Comparison of ENCODE assay signal across 16 cellular contexts in the genomic region with DNA sequence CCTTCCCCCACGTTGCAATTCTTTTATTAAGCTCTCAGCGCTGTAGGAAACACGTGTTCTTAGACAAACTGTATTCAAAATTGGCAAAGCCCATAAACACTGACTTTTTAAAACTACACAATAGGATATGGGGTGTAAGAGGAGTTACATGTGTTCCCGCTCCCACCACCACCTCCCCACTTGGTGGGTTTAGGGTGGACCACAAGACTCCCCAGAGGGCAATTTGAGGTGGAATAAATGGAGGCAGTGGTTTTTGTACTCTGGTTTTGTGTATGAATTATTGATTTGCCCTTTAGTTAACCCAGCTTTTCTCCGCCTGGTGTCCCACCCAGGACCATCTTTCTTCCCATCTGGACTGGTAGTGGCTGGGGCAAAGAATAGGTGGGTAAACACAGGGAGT. TPM values are rescaled to one million over a fixed set of nuclear protein-coding genes. Genes with fewer than 3 reads are reported as not detected.
"Had no signal": no experiment of that assay in that cellular context is flagged by ENCODE, and none has a peak within 500 bp of the region (broad histone marks: within the 10 kb centered on the region; RNA-seq: fewer than 3 reads in every experiment).

No MANE protein-coding gene starts in this region.

- H3K4me3 Mint-ChIP-seq: activated B cell treated with CpG ODN at 0.5 μM for 24 hours; activated CD4-positive, alpha-beta memory T cell treated with anti-CD3 and anti-CD28 coated beads for 36 hours; endodermal cell; nephron; stimulated activated naive CD8-positive, alpha-beta T cell treated with anti-CD3 and anti-CD28 coated beads, Interleukin-15, Interleukin-2, amounts not matched to agents 100 ng/mL and 50 ng/mL, for 24 hours had no signal

- H3K27me3 Mint-ChIP-seq: activated B cell treated with CpG ODN at 0.5 μM for 24 hours; activated CD4-positive, alpha-beta memory T cell treated with anti-CD3 and anti-CD28 coated beads for 36 hours; stimulated activated naive CD8-positive, alpha-beta T cell treated with anti-CD3 and anti-CD28 coated beads, Interleukin-15, Interleukin-2, amounts not matched to agents 100 ng/mL and 50 ng/mL, for 24 hours had no signal

- H3K27ac Mint-ChIP-seq: activated B cell treated with CpG ODN at 0.5 μM for 24 hours; activated CD4-positive, alpha-beta memory T cell treated with anti-CD3 and anti-CD28 coated beads for 36 hours; endodermal cell; nephron; stimulated activated naive CD8-positive, alpha-beta T cell treated with anti-CD3 and anti-CD28 coated beads, Interleukin-15, Interleukin-2, amounts not matched to agents 100 ng/mL and 50 ng/mL, for 24 hours had no signal

- DNase-seq: activated B cell treated with CpG ODN at 0.5 μM for 24 hours; activated CD4-positive, alpha-beta memory T cell treated with anti-CD3 and anti-CD28 coated beads for 36 hours; activated CD4-positive, alpha-beta T cell treated with anti-CD3 and anti-CD28 coated beads for 4 hours; activated naive CD4-positive, alpha-beta T cell treated with anti-CD3 and anti-CD28 coated beads, Interleukin-2, amount 50 U/mL, for 16 hours; activated T-cell treated with anti-CD3 and anti-CD28 coated beads, Interleukin-2, amount 50 U/mL, for 1 hour; dorsolateral prefrontal cortex; endodermal cell; foreskin melanocyte; left lung; mammary epithelial cell; midbrain; retina had no signal

- H3K4me3 ChIP-seq: dorsolateral prefrontal cortex, left lung, tibial nerve had no signal

- ATAC-seq: left lung had no signal

- H3K9me3 Mint-ChIP-seq: activated B cell treated with CpG ODN at 0.5 μM for 24 hours; activated CD4-positive, alpha-beta memory T cell treated with anti-CD3 and anti-CD28 coated beads for 36 hours; endodermal cell; nephron; stimulated activated naive CD8-positive, alpha-beta T cell treated with anti-CD3 and anti-CD28 coated beads, Interleukin-15, Interleukin-2, amounts not matched to agents 100 ng/mL and 50 ng/mL, for 24 hours had no signal

RNA-seq across cellular contexts. Expression of gene IP6K3, which starts 38.9 kb away (rescaled TPM):
- total RNA-seq: activated B cell treated with CpG ODN at 0.5 μM for 24 hours; activated CD4-positive, alpha-beta memory T cell treated with anti-CD3 and anti-CD28 coated beads for 36 hours; endodermal cell had no signal
- polyA plus RNA-seq: keratinocyte, mammary epithelial cell had no signal
